ENCODE assay signal across 8 cellular contexts in the genomic region with DNA sequence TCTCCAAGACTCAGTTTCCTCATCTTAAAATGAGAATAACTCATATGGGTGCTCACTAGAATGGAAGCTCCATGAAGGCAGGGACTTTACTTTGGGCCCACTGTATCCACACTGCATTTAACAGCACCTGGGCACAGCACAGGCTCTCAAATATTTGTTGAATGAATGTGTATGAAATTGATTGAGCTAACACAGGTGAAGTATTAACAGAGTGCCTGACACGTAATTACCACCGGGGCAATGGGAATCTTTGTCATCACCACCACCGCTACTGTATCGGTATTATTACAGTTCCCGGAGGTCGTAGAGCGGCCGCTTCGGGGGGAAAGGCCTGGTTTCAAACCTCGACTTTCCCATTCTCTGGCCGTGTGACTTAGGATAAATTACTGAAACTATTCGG. TPM values are rescaled to one million over a fixed set of nuclear protein-coding genes. Genes with fewer than 3 reads are reported as not detected.
DNase-seq lines count a peak whose midpoint lies in the region; ATAC-seq and TF ChIP-seq lines count a peak whose summit lies in the region.

No MANE protein-coding gene starts in this region.

- TF ChIP-seq POLR2A in testis (IDR thresholded peaks at IDR 0.05) = no peak

- H3K4me3 ChIP-seq in testis = peak overlapping the region; percentile 71 to 91

- POLR2A ChIA-PET in HEK293T (lab: Yijun Ruan, JAX) = no interaction called here

- H3K27me3 Mint-ChIP-seq in activated CD8-positive, alpha-beta memory T cell treated with anti-CD3 and anti-CD28 coated beads, Interleukin-2, amount 10 ng/mL, durations not matched to agents 7 days and 5 days = peaks cover 5% of the 10 kb centered on the region

- ATAC-seq in activated CD8-positive, alpha-beta memory T cell treated with anti-CD3 and anti-CD28 coated beads, Interleukin-2, amount 10 ng/mL, durations not matched to agents 7 days and 5 days = no peak
- no peak for ATAC-seq in activated naive CD4-positive, alpha-beta T cell treated with anti-CD3 and anti-CD28 coated beads, Interleukin-2, amount 50 U/mL, for 72 hours

- peak overlapping the region; percentile 97 for H3K4me3 Mint-ChIP-seq in activated CD8-positive, alpha-beta memory T cell treated with anti-CD3 and anti-CD28 coated beads, Interleukin-2, amount 10 ng/mL, durations not matched to agents 7 days and 5 days

- no peaks in the 10 kb centered on the region for H3K27me3 ChIP-seq in testis

- H3K4me1 Mint-ChIP-seq in activated CD8-positive, alpha-beta memory T cell treated with anti-CD3 and anti-CD28 coated beads, Interleukin-2, amount 10 ng/mL, durations not matched to agents 7 days and 5 days = peaks cover 25% of the 10 kb centered on the region

- no peak for DNase-seq in activated CD8-positive, alpha-beta memory T cell treated with anti-CD3 and anti-CD28 coated beads, Interleukin-2, amount 10 ng/mL, durations not matched to agents 7 days and 5 days
- DNase-seq in activated CD8-positive, alpha-beta memory T cell treated with anti-CD3 and anti-CD28 coated beads for 24 hours = no peak
- no peak for DNase-seq in activated naive CD4-positive, alpha-beta T cell treated with anti-CD3 and anti-CD28 coated beads, Interleukin-2, amount 50 U/mL, for 72 hours (ENCODE audit: low spot score in 2 of 2)
- DNase-seq in kidney tubule cell (ENCODE audit: low spot score) = peak; percentile 80
- no peak for DNase-seq in testis
- no peak for DNase-seq in GDM1 (lab: John Stamatoyannopoulos, UW)
- DNase-seq in HEK293T (ENCODE audit: extremely low spot score) = no peak
- no peak for DNase-seq in activated gamma-delta T cell (lab: John Stamatoyannopoulos, UW)

- no peaks in the 10 kb centered on the region for H3K9me3 ChIP-seq in testis

- CTCF ChIA-PET in activated CD8-positive, alpha-beta memory T cell treated with anti-CD3 and anti-CD28 coated beads, Interleukin-2, amount 10 ng/mL, durations not matched to agents 7 days and 5 days (lab: Charles Lee) = interaction anchor here (1.2 to 1.6 kb wide), 3 partner anchors 20 to 147 kb away, joined by 3 to 5 read pairs (median 4); no protein-coding TSS in a partner anchor
- CTCF ChIA-PET in HEK293T (lab: Yijun Ruan, JAX) = no interaction called here

- intact Hi-C loops in testis (cut with DNase I; ENCODE audit: low total_unique reads) = no loop called here

- H3K9me3 Mint-ChIP-seq in activated CD8-positive, alpha-beta memory T cell treated with anti-CD3 and anti-CD28 coated beads, Interleukin-2, amount 10 ng/mL, durations not matched to agents 7 days and 5 days (ENCODE audit: low read depth) = no peaks in the 10 kb centered on the region
- H3K9me3 Mint-ChIP-seq in activated naive CD4-positive, alpha-beta T cell treated with anti-CD3 and anti-CD28 coated beads, Interleukin-2, amount 50 U/mL, for 72 hours = no peaks in the 10 kb centered on the region

- H3K36me3 Mint-ChIP-seq in activated CD8-positive, alpha-beta memory T cell treated with anti-CD3 and anti-CD28 coated beads, Interleukin-2, amount 10 ng/mL, durations not matched to agents 7 days and 5 days = peaks cover 2% of the 10 kb centered on the region
- peaks cover 13 to 22% of the 10 kb centered on the region in 2 donors for H3K36me3 Mint-ChIP-seq in activated naive CD4-positive, alpha-beta T cell treated with anti-CD3 and anti-CD28 coated beads, Interleukin-2, amount 50 U/mL, for 72 hours

- H3K27ac Mint-ChIP-seq in activated CD8-positive, alpha-beta memory T cell treated with anti-CD3 and anti-CD28 coated beads, Interleukin-2, amount 10 ng/mL, durations not matched to agents 7 days and 5 days = no peak overlapping the region
- peak overlapping the region; percentile 98 to 99 for H3K27ac Mint-ChIP-seq in activated naive CD4-positive, alpha-beta T cell treated with anti-CD3 and anti-CD28 coated beads, Interleukin-2, amount 50 U/mL, for 72 hours

- peaks cover 11% of the 10 kb centered on the region for H3K4me1 ChIP-seq in testis

- H3K27ac ChIP-seq in testis = peak overlapping the region; percentile 92 to 97

- 65 to 69% methylated on average over 12 of the region's 12 CpGs for WGBS in testis, 2 donors

- H3K36me3 ChIP-seq in testis (ENCODE audit: low read depth, missing control alignments) = no peaks in the 10 kb centered on the region

- TF ChIP-seq CTCF in testis (IDR thresholded peaks at IDR 0.05) = no peak

TF ChIP-seq in HEK293T, 16 proteins besides CTCF, POLR2A, EP300 and RAD21:
- TF ChIP-seq FOXA1 (IDR thresholded peaks at IDR 0.05) (no peak), ARNT (IDR thresholded peaks at IDR 0.05) (no peak), TARDBP (IDR thresholded peaks at IDR 0.05) (no peak)

RNA-seq across cellular contexts. Expression of gene RIC8B, which starts 1.2 kb away (rescaled TPM):
- total RNA-seq in activated CD8-positive, alpha-beta memory T cell treated with anti-CD3 and anti-CD28 coated beads, Interleukin-2, amount 10 ng/mL, durations not matched to agents 7 days and 5 days = 10 to 100 TPM; 14.2 to 15.0 TPM
- total RNA-seq in activated naive CD4-positive, alpha-beta T cell treated with anti-CD3 and anti-CD28 coated beads, Interleukin-2, amount 50 U/mL, for 72 hours = 10 to 100 TPM in 1 of 2 donors, 1 to 10 TPM in 1; 9.2 to 16.5 TPM
- total RNA-seq in testis = 10 to 100 TPM; 18.3 to 27.7 TPM
- 14.3 TPM for polyA plus RNA-seq in testis (ENCODE audit: insufficient read depth, low read depth, low replicate concordance)
